In the genomic region with DNA sequence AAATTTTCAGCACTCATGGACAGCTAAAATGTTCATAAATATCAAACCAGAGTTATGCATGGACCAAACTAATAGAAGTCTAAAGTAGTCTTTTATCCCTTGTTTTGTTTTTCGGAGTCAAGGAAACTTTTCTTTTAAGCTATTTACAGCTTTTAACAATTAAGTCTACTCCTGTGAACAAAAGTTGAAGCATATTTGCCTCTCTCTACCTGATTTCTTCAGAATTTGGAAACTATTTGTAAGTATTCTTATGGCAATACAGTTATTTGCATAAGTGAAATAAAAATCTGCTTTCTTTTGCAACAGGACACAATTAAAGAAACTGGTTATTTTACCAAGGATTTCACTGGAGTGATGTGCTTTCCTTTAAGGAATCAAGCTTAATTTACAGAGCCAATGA, we compare ENCODE assay signal across 26 cellular contexts. TPM values are rescaled to one million over a fixed set of nuclear protein-coding genes. Genes with fewer than 3 reads are reported as not detected.
DNase-seq lines count a peak whose midpoint lies in the region; ATAC-seq, FAIRE-seq and TF ChIP-seq lines count a peak whose summit lies in the region.
"Had no signal": no experiment of that assay in that cellular context is flagged by ENCODE, and none has a peak within 500 bp of the region (broad histone marks: within the 10 kb centered on the region; RNA-seq: fewer than 3 reads in every experiment).

No MANE protein-coding gene starts in this region.

- no peaks in the 10 kb centered on the region for H3K79me1 ChIP-seq in mesendoderm (ENCODE audit: low read length)

- H2BK5ac ChIP-seq in mesendoderm (ENCODE audit: low read length): no peak overlapping the region

- H3K4me3 ChIP-seq in HEK293 (ENCODE audit: low read depth, low read length): no peak overlapping the region
- no peak overlapping the region for H3K4me3 ChIP-seq in mesendoderm (ENCODE audit: low read length)
- H3K4me3 ChIP-seq: BLaER1 had no signal

- H3K27me3 ChIP-seq in mesendoderm (ENCODE audit: insufficient read depth, low read length, poor library complexity): no peaks in the 10 kb centered on the region
- H3K27me3 ChIP-seq: BLaER1 had no signal

- no peak overlapping the region for H2AK5ac ChIP-seq in mesendoderm (ENCODE audit: low read length)

- H3K23ac ChIP-seq in mesendoderm (ENCODE audit: low read length): no peak overlapping the region

- no peak overlapping the region for H4K5ac ChIP-seq in mesendoderm (ENCODE audit: low read length)

- no peak overlapping the region for H2BK15ac ChIP-seq in mesendoderm (replicated peaks; ENCODE audit: low read depth)

- DNase-seq in OCI-M1 (lab: John Stamatoyannopoulos, UW): peak; percentile 22
- DNase-seq in mesendoderm: peak; percentile 16
- no peak for DNase-seq in RPMI8226
- DNase-seq in NOMO-1 treated with dmso at 0.1 percent for 144 hours (lab: John Stamatoyannopoulos, UW; ENCODE audit: unreplicated experiment): no peak
- DNase-seq in iPS-NIHi7 (ENCODE audit: extremely low spot score): no peak
- DNase-seq: 8988T; ACHN; BE2C; C1 segment of cervical spinal cord; Caco-2; CD4-positive, alpha-beta memory T cell; CD4-positive, CD25-positive, alpha-beta regulatory T cell; DMS 273 treated with DMSO at 0.1 percent for 48 hours; DMS153; DMS53; DMS79; DND-41; EL; GF-D8 had no signal

- H2BK120ac ChIP-seq in mesendoderm (ENCODE audit: low read depth, low read length): no peak overlapping the region

- no peaks in the 10 kb centered on the region for H3K4me1 ChIP-seq in HEK293 (ENCODE audit: control insufficient read depth, insufficient read depth, low read length)
- no peaks in the 10 kb centered on the region for H3K4me1 ChIP-seq in mesendoderm (ENCODE audit: control insufficient read depth, low read depth, low read length)
- H3K4me1 ChIP-seq: BE2C, BLaER1 had no signal

- no peak overlapping the region for H4K8ac ChIP-seq in mesendoderm (ENCODE audit: low read depth, low read length)

- no peak overlapping the region for H3K9ac ChIP-seq in mesendoderm (ENCODE audit: low read length)
- H3K9ac ChIP-seq: BLaER1 had no signal

- no peak overlapping the region for H3K56ac ChIP-seq in mesendoderm (ENCODE audit: low read length)

- CTCF ChIA-PET in HEK293 (lab: Yijun Ruan, JAX): no interaction called here

- no peaks in the 10 kb centered on the region for H3K9me3 ChIP-seq in HEK293 (ENCODE audit: control insufficient read depth, insufficient read depth, low read depth, low read length)
- H3K9me3 ChIP-seq: BE2C had no signal

- no peak for ATAC-seq in HG03108 (IDR thresholded peaks at IDR 0.05; ENCODE audit: unreplicated experiment)

- H3K4ac ChIP-seq in mesendoderm (ENCODE audit: low read depth, low read length): no peak overlapping the region

- peak; percentile 96 for FAIRE-seq in G401.6 (lab: Jason Lieb, UNC)
- FAIRE-seq: A204.1, GM12891, GM19239 had no signal

- H3K27ac ChIP-seq in HEK293 (ENCODE audit: extremely low read depth, low read depth, low read length) (no peak overlapping the region), mesendoderm (ENCODE audit: low read depth, low read length) (no peak overlapping the region)
- H3K27ac ChIP-seq: BLaER1 had no signal

- no peaks in the 10 kb centered on the region for H3K79me2 ChIP-seq in mesendoderm (ENCODE audit: control insufficient read depth, insufficient read depth, low read length)

- no peak for TF ChIP-seq CTCF in HEK293 (tag by site-specific recombination; IDR thresholded peaks at IDR 0.05)

- H3K4me2 ChIP-seq in mesendoderm (ENCODE audit: low read length): no peak overlapping the region
- H3K4me2 ChIP-seq: BLaER1 had no signal

- H3K36me3 ChIP-seq in HEK293 (ENCODE audit: control insufficient read depth in 2 of 2, insufficient read depth in 1 of 2, low read length in 2 of 2) (no peaks in the 10 kb centered on the region), mesendoderm (ENCODE audit: control insufficient read depth, insufficient read depth, low read length) (no peaks in the 10 kb centered on the region)
- H3K36me3 ChIP-seq: BE2C had no signal

- POLR2A ChIA-PET in HEK293 (lab: Yijun Ruan, JAX): no interaction called here

- H3K18ac ChIP-seq in mesendoderm (ENCODE audit: low read length): no peak overlapping the region

- no CpG with 5 or more reads among the region's 1 CpG for WGBS in mesendoderm (ENCODE audit: extremely low coverage, insufficient coverage, low lambda C conversion rate)

TF ChIP-seq in HEK293, 187 proteins besides CTCF, POLR2A, EP300 and RAD21:
- TF ChIP-seq ZNF211 (tag by site-specific recombination; IDR thresholded peaks at IDR 0.05; ENCODE audit: low read depth) (no peak), ZNF610 (tag by site-specific recombination; IDR thresholded peaks at IDR 0.05; ENCODE audit: borderline replicate concordance) (no peak), SETDB1 (IDR thresholded peaks at IDR 0.05; ENCODE audit: insufficient read length, low read length) (peak; percentile 96), ZNF501 (tag by site-specific recombination; IDR thresholded peaks at IDR 0.05) (no peak)

RNA-seq across cellular contexts. Expression of a gene that starts 47.1 kb away (rescaled TPM):
- polyA plus RNA-seq in mesendoderm (2013, experiment 1 of 2): 49.3 TPM
- 49.3 TPM for polyA plus RNA-seq in mesendoderm (2013, experiment 2 of 2)

Comparison
In these comparisons a context has a peak if more than half of its experiments do, and no peak if none do; other contexts are left out.
1. DNase-seq: peak in OCI-M1 (single experiment) and mesendoderm (single experiment); none in RPMI8226 (single experiment), NOMO-1 treated with dmso at 0.1 percent for 144 hours (single experiment) and iPS-NIHi7 (single experiment).